9 cellular contexts compared by ENCODE assay signal in the genomic region with DNA sequence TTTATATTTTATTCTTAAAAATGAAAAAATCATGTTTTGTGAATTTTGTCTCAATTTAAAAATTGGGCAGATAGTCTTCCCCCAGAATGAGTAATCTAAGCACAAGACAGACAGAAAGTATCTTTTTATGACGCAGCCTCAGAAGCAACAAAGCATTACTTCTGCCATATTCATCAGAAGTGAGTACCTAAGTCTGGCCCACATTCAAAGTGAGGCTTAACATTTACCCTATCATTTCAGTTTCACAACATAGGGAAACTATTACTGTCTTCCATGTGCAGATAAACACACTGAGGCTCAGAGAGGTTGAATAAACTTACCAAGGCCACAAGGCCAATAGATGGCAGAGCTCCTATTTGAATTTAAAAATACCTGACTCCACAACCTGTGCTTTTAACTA. TPM values are rescaled to one million over a fixed set of nuclear protein-coding genes. Genes with fewer than 3 reads are reported as not detected.
DNase-seq lines count a peak whose midpoint lies in the region; ATAC-seq and TF ChIP-seq lines count a peak whose summit lies in the region.
"Had no signal": no experiment of that assay in that cellular context is flagged by ENCODE, and none has a peak within 500 bp of the region (broad histone marks: within the 10 kb centered on the region; RNA-seq: fewer than 3 reads in every experiment).

No MANE protein-coding gene starts in this region.

- in situ Hi-C loops in mammary epithelial cell (cut with MboI; ENCODE audit: low sequenced_read_pairs in 2 of 2): no loop called here

- H3K36me3 ChIP-seq in mammary epithelial cell (ENCODE audit: insufficient read depth, low read length): no peaks in the 10 kb centered on the region

- no peaks in the 10 kb centered on the region for H3K79me2 ChIP-seq in mammary epithelial cell (ENCODE audit: insufficient read depth, low read length)

- no peak overlapping the region for H3K27ac ChIP-seq in mammary epithelial cell (ENCODE audit: insufficient read depth, low read depth, low read length)

- TF ChIP-seq CTCF in mammary epithelial cell (conservative IDR thresholded peaks at IDR 0.05 in 1 of 2, IDR thresholded peaks at IDR 0.05 in 1 of 2; ENCODE audit: extremely low read depth in 1 of 2, insufficient read depth in 1 of 2, low read depth in 1 of 2, low read length in 2 of 2): no peak

- no peaks in the 10 kb centered on the region for H4K20me1 ChIP-seq in mammary epithelial cell (ENCODE audit: insufficient read depth, low read length)

- BruUV-seq in mammary epithelial cell (replicated peaks; lab: Mats Ljungman, UMichigan): no TSS peak

- no peak overlapping the region for H3K9ac ChIP-seq in mammary epithelial cell (ENCODE audit: insufficient read depth, low read length)

- ATAC-seq in GM18870 (IDR thresholded peaks at IDR 0.05; ENCODE audit: unreplicated experiment): peak; percentile 63
- ATAC-seq in HG03060 (IDR thresholded peaks at IDR 0.05; ENCODE audit: low read depth, unreplicated experiment): peak; percentile 39
- no peak for ATAC-seq in GM21515 (IDR thresholded peaks at IDR 0.05; ENCODE audit: unreplicated experiment)

- WGBS in mammary epithelial cell (ENCODE audit: low coverage, missing lambda C conversion rate): 83% methylated on average over 1 of the region's 1 CpG

- dilution Hi-C loops in mammary epithelial cell (cut with HindIII; ENCODE audit: low sequenced_read_pairs): no loop called here

- peaks cover 3% of the 10 kb centered on the region for H3K4me1 ChIP-seq in mammary epithelial cell (ENCODE audit: insufficient read depth, low read length)

- no peaks in the 10 kb centered on the region for H3K9me3 ChIP-seq in mammary epithelial cell (replicated peaks; ENCODE audit: insufficient read depth, low read length)

- CTCF ChIA-PET in mammary epithelial cell (lab: Charles Lee; ENCODE audit: low non-redundant PET): no interaction called here

- no peak overlapping the region for H3K4me2 ChIP-seq in mammary epithelial cell (ENCODE audit: insufficient read depth, low read depth, low read length)

- intact Hi-C loops in mammary epithelial cell (cut with micrococcal nuclease): no loop called here

- DNase-seq in AG20443 (ENCODE audit: low spot score) (peak; percentile 16), mammary epithelial cell (peak; percentile 13), GDM1 (lab: John Stamatoyannopoulos, UW) (no peak), occipital lobe (lab: John Stamatoyannopoulos, UW) (no peak), GOT3 (lab: John Stamatoyannopoulos, UW) (no peak)
- DNase-seq: effector memory CD8-positive, alpha-beta T cell had no signal

- H3K27me3 ChIP-seq in mammary epithelial cell (ENCODE audit: insufficient read depth, low read length): no peaks in the 10 kb centered on the region

- H2AFZ ChIP-seq in mammary epithelial cell (ENCODE audit: low read depth, low read length): no peak overlapping the region

- no peak overlapping the region for H3K4me3 ChIP-seq in mammary epithelial cell (replicated peaks in 1 of 3; ENCODE audit: insufficient read depth in 1 of 3, low read depth in 2 of 3, low read length in 3 of 3)

RNA-seq across cellular contexts. Expression of gene PRDX4, which starts 4.4 kb away (rescaled TPM):
- total RNA-seq in mammary epithelial cell (10 to 100 TPM; 70.2 to 87.9 TPM), occipital lobe (37.9 TPM)
- 78.2 TPM for polyA plus RNA-seq in mammary epithelial cell
- polyA minus RNA-seq in mammary epithelial cell: 8.0 TPM

Comparison
In these comparisons a context has a peak if more than half of its experiments do, and no peak if none do; other contexts are left out.
1. DNase-seq: peak in AG20443 (single experiment) and mammary epithelial cell (single experiment); none in GDM1 (single experiment), occipital lobe (single experiment) and GOT3 (single experiment).